ENCODE assay signal across 1 cellular context in genomic region chrX:120790552-120790951, GRCh38.
TF ChIP-seq lines count a peak whose summit lies in the region.

No MANE protein-coding gene starts in this region.

TF ChIP-seq in endothelial cell of umbilical vein, 7 proteins besides CTCF, POLR2A, EP300 and RAD21:
- TF ChIP-seq EZH2 (IDR thresholded peaks at IDR 0.05; ENCODE audit: borderline replicate concordance, low read depth, low read length, severe bottlenecking): no peak
- TF ChIP-seq GATA2 (IDR thresholded peaks at IDR 0.05; ENCODE audit: insufficient read depth, insufficient read length, low read depth, low read length): peak; percentile 69
